In the genomic region with DNA sequence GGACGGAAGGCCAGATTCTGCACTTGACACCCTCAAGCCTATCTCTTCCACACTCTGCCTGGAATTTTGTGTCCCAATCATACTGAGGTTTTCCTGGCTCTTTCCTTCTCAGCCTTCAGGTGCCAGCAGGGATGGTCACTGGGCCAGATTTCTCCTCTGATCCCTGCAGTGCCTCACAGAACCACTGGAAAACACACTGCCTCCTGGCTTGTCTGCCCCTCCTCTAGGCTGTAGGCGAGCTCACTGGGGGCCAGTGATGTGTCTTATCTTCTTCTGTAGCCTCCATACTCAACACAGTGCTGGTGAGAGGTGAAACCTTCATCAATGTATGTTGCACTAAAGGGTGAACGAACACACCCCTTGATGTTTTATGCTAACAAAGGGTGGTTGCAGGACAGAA, we compare ENCODE assay signal across 28 cellular contexts.
"Had no signal": no experiment of that assay in that cellular context is flagged by ENCODE, and none has a peak within 500 bp of the region (broad histone marks: within the 10 kb centered on the region; RNA-seq: fewer than 3 reads in every experiment).

No MANE protein-coding gene starts in this region.

- H3K27me3 ChIP-seq: gastrocnemius medialis, left lung, testis had no signal

- H3K36me3 ChIP-seq: gastrocnemius medialis, left lung, transverse colon had no signal

- H3K9me3 Mint-ChIP-seq: central memory CD8-positive, alpha-beta T cell; T-helper 2 cell treated with Interferon-gamma antibody and Interleukin-4, amounts not matched to agents 5 μg/mL and 100 μg/mL, for 36 hours had no signal

- H3K36me3 Mint-ChIP-seq: activated CD8-positive, alpha-beta memory T cell treated with anti-CD3 and anti-CD28 coated beads, Interleukin-2, amount 10 ng/mL, durations not matched to agents 7 days and 5 days had no signal

- FAIRE-seq: bronchial epithelial cell, endometrium had no signal

- H3K27ac Mint-ChIP-seq: activated B cell treated with CpG ODN at 0.5 μM for 24 hours; activated CD8-positive, alpha-beta memory T cell treated with anti-CD3 and anti-CD28 coated beads, Interleukin-2, amount 10 ng/mL, durations not matched to agents 7 days and 5 days; activated CD8-positive, alpha-beta T cell treated with anti-CD3 and anti-CD28 coated beads, Interleukin-2, amount 10 ng/mL, durations not matched to agents 7 days and 5 days; activated naive CD8-positive, alpha-beta T cell; activated T-helper 2 cell treated with anti-CD3 and anti-CD28 coated beads, Interferon-gamma antibody, Interleukin-2, Interleukin-4, amounts not matched to agents 10 μg/mL and 5 μg/mL and 100 μg/mL, durations not matched to agents 14 hours and 24 hours and 36 hours; dendritic cell treated with granulocyte-macrophage colony-stimulating factor and Interleukin-4, amounts not matched to agents 40 ng/mL and 50 ng/mL, for 4 days; nephron; T-helper 2 cell treated with Interferon-gamma antibody and Interleukin-4, amounts not matched to agents 5 μg/mL and 100 μg/mL, for 36 hours had no signal

- DNase-seq: activated B cell treated with CpG ODN at 0.5 μM for 24 hours; activated CD4-positive, alpha-beta T cell treated with anti-CD3 and anti-CD28 coated beads, Interleukin-2, amount 50 U/mL, for 1 hour; activated CD8-positive, alpha-beta memory T cell treated with anti-CD3 and anti-CD28 coated beads, Interleukin-2, amount 10 ng/mL, durations not matched to agents 7 days and 5 days; activated CD8-positive, alpha-beta T cell treated with anti-CD3 and anti-CD28 coated beads, Interleukin-2, amount 10 ng/mL, durations not matched to agents 7 days and 5 days; activated T-cell treated with anti-CD3 and anti-CD28 coated beads, Interleukin-2, amount 50 U/mL, for 48 hours; anterior cingulate cortex; effector CD4-positive, alpha-beta T cell; gastrocnemius medialis; glutamatergic neuron; hippocampal formation; immature natural killer cell; left lung; stimulated activated CD4-positive, alpha-beta T cell treated with anti-CD3 and anti-CD28 coated beads, Interleukin-12 subunit alpha, Interleukin-12 subunit beta, amount 100 ng/mL, for 4 hours; stimulated activated CD4-positive, alpha-beta T cell treated with anti-CD3 and anti-CD28 coated beads, Interleukin-4, amount 100 ng/mL, for 1 hour; stimulated activated naive CD8-positive, alpha-beta T cell treated with anti-CD3 and anti-CD28 coated beads, Interleukin-15, Interleukin-2, amounts not matched to agents 100 U/mL and 50 U/mL, for 24 hours; testis; transverse colon had no signal

- H3K27me3 Mint-ChIP-seq: dendritic cell treated with granulocyte-macrophage colony-stimulating factor and Interleukin-4, amounts not matched to agents 40 ng/mL and 50 ng/mL, for 4 days had no signal

- H3K4me1 ChIP-seq: left lung, transverse colon had no signal

- H3K27ac ChIP-seq: gastrocnemius medialis, left lung, skin epidermis, testis, transverse colon had no signal

- ATAC-seq: activated CD8-positive, alpha-beta memory T cell treated with anti-CD3 and anti-CD28 coated beads, Interleukin-2, amount 10 ng/mL, durations not matched to agents 7 days and 5 days; activated CD8-positive, alpha-beta T cell treated with anti-CD3 and anti-CD28 coated beads, Interleukin-2, amount 10 ng/mL, durations not matched to agents 7 days and 5 days; gastrocnemius medialis; left lung; sciatic nerve; stimulated activated naive CD8-positive, alpha-beta T cell treated with anti-CD3 and anti-CD28 coated beads, Interleukin-15, Interleukin-2, amounts not matched to agents 100 U/mL and 50 U/mL, for 24 hours had no signal

- H3K4me3 Mint-ChIP-seq: activated B cell treated with CpG ODN at 0.5 μM for 24 hours; activated CD8-positive, alpha-beta memory T cell treated with anti-CD3 and anti-CD28 coated beads, Interleukin-2, amount 10 ng/mL, durations not matched to agents 7 days and 5 days; activated CD8-positive, alpha-beta T cell treated with anti-CD3 and anti-CD28 coated beads, Interleukin-2, amount 10 ng/mL, durations not matched to agents 7 days and 5 days; activated naive CD8-positive, alpha-beta T cell; central memory CD8-positive, alpha-beta T cell; dendritic cell treated with granulocyte-macrophage colony-stimulating factor and Interleukin-4, amounts not matched to agents 40 ng/mL and 50 ng/mL, for 4 days; immature natural killer cell; nephron; T-helper 2 cell treated with Interferon-gamma antibody and Interleukin-4, amounts not matched to agents 5 μg/mL and 100 μg/mL, for 36 hours had no signal

- H3K4me1 Mint-ChIP-seq: activated B cell treated with CpG ODN at 0.5 μM for 24 hours; activated CD8-positive, alpha-beta memory T cell treated with anti-CD3 and anti-CD28 coated beads, Interleukin-2, amount 10 ng/mL, durations not matched to agents 7 days and 5 days; central memory CD8-positive, alpha-beta T cell had no signal

- H3K4me3 ChIP-seq: gastrocnemius medialis, left lung, lung, skin epidermis, testis, transverse colon had no signal

- H3K9me3 ChIP-seq: gastrocnemius medialis, left lung, testis, transverse colon had no signal
